Comparison of ENCODE assay signal across 1 cellular context in the genomic region with DNA sequence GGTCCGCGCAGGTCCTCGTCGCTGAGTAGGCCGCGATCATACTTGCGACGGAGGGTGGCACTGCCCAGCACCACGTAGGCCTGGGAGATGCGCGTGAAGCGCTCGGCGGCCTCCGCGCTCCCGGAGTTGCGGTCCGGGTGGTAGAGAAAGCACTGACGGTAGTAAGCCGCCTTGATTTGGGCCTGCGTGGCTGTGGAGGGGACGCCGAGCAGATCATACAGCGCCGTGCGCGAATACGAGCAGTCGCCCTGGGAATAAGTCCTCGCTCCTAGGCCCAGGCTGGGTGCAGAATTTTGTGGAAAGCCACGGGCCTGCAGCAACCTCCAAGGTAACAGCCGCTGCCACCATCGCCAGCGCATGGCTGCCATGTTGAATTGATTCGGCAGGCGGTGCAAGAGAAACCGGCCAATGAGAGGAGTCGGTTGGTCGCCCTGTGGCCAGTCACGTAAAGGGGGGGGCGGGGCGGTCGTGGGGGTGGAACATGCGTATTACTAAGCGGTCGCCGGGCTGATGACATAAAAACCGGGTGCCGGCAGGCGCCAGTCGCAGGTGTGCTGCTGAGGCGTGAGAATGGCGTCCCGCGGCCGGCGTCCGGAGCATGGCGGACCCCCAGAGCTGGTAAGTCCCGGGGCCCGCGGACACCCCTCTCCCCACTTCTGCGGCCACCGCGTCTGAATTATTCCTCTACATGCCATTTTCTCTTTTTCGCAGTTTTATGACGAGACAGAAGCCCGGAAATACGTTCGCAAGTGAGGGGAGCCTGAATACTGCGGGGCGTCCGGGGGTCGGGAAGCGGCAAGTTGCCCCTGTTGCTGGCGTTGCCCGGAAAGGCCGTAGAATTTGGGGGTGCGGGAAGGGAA.
TF ChIP-seq lines count a peak whose summit lies in the region.

A gene with protein sequence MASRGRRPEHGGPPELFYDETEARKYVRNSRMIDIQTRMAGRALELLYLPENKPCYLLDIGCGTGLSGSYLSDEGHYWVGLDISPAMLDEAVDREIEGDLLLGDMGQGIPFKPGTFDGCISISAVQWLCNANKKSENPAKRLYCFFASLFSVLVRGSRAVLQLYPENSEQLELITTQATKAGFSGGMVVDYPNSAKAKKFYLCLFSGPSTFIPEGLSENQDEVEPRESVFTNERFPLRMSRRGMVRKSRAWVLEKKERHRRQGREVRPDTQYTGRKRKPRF (plus strand): TSS at position 542 of the 860 bp plus-strand sequence. CDS start 29 bp downstream, at position 571.
Gene DNAJC30, minus strand, starts transcription at position 398 of the 860 bp plus-strand sequence. Its CDS starts 30 bp downstream, at position 368.

TF ChIP-seq in IMR-90, 13 proteins besides CTCF, POLR2A, EP300 and RAD21:
- TF ChIP-seq BHLHE40 (IDR thresholded peaks at IDR 0.05; ENCODE audit: low read depth, low read length) (peak; percentile 76), RCOR1 (IDR thresholded peaks at IDR 0.05; ENCODE audit: insufficient replicate concordance, low read length) (no peak), RFX5 (IDR thresholded peaks at IDR 0.05; ENCODE audit: low read depth, low read length) (no peak), MXI1 (IDR thresholded peaks at IDR 0.05; ENCODE audit: borderline replicate concordance, low read depth, low read length) (peak; percentile 97), CEBPB (IDR thresholded peaks at IDR 0.05; ENCODE audit: low read depth, low read length) (no peak), MAZ (IDR thresholded peaks at IDR 0.05; ENCODE audit: borderline replicate concordance, low read depth, low read length) (peak; percentile 60; the same call in 1 of the 2 replicates), SMC3 (IDR thresholded peaks at IDR 0.05; ENCODE audit: low read depth, low read length) (no peak), CHD1 (IDR thresholded peaks at IDR 0.05; ENCODE audit: low read depth, low read length) (no peak), NFE2L2 (IDR thresholded peaks at IDR 0.05; ENCODE audit: low read depth, low read length) (0 out of 2 replicates have a peak, but pooled peaks have one; percentile 11)
- TF ChIP-seq, protein P1, sequence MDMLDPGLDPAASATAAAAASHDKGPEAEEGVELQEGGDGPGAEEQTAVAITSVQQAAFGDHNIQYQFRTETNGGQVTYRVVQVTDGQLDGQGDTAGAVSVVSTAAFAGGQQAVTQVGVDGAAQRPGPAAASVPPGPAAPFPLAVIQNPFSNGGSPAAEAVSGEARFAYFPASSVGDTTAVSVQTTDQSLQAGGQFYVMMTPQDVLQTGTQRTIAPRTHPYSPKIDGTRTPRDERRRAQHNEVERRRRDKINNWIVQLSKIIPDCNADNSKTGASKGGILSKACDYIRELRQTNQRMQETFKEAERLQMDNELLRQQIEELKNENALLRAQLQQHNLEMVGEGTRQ (IDR thresholded peaks at IDR 0.05; ENCODE audit: low read depth, low read length) = peak; percentile 16; the same call in 1 of the 2 replicates
